15 cellular contexts compared by ENCODE assay signal in the genomic region with DNA sequence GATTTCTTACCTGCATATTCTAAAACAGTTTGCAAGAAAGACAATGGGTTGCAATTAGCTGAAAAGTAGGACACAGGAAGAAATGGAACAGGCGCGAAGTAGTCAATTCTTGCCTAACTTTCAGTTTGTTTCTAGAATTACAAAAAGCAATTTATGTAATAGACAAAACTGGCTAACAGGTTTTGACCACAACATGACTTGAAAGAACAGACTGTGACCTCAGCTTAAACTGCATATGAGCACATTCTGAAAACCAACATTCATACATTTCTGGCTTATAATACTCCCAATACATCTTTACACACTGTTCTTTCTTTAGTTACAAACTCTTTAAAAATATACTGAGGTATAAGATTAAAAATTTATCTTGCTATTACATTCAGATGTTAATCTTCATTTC.
DNase-seq lines count a peak whose midpoint lies in the region; ATAC-seq and TF ChIP-seq lines count a peak whose summit lies in the region.
"Had no signal": no experiment of that assay in that cellular context is flagged by ENCODE, and none has a peak within 500 bp of the region (broad histone marks: within the 10 kb centered on the region; RNA-seq: fewer than 3 reads in every experiment).

No MANE protein-coding gene starts in this region.

- H3K36me3 Mint-ChIP-seq in MCF 10A (ENCODE audit: insufficient read depth, unreplicated experiment): no peaks in the 10 kb centered on the region
- H3K36me3 Mint-ChIP-seq in activated T-helper 17 cell treated with anti-CD3 and anti-CD28 coated beads, Interleukin-2, amount 50 U/mL, for 72 hours (ENCODE audit: low read depth): no peaks in the 10 kb centered on the region

- no peak overlapping the region for H3K27ac Mint-ChIP-seq in MCF 10A (ENCODE audit: low read depth, unreplicated experiment)
- H3K27ac Mint-ChIP-seq in activated T-helper 17 cell treated with anti-CD3 and anti-CD28 coated beads, Interleukin-2, amount 50 U/mL, for 72 hours: peak overlapping the region; percentile 89

- H3K79me2 ChIP-seq in mammary epithelial cell (ENCODE audit: insufficient read depth, low read length): no peaks in the 10 kb centered on the region
- no peaks in the 10 kb centered on the region for H3K79me2 ChIP-seq in trophoblast cell (ENCODE audit: control insufficient read depth, insufficient read depth, low read length, poor library complexity)

- H3K36me3 ChIP-seq in mammary epithelial cell (ENCODE audit: insufficient read depth, low read length): no peaks in the 10 kb centered on the region
- H3K36me3 ChIP-seq in spleen: no peaks in the 10 kb centered on the region
- no peaks in the 10 kb centered on the region for H3K36me3 ChIP-seq in trophoblast cell (ENCODE audit: control insufficient read depth in 1 of 2, insufficient read depth in 2 of 2, low read length in 2 of 2)
- H3K36me3 ChIP-seq: SJSA1 had no signal

- CTCF ChIA-PET in MCF 10A (lab: Yijun Ruan, JAX): no interaction called here
- CTCF ChIA-PET in mammary epithelial cell (lab: Charles Lee; ENCODE audit: low non-redundant PET): no interaction called here

- H2BK120ac ChIP-seq in trophoblast cell (ENCODE audit: insufficient read depth, low read length, poor library complexity): no peak overlapping the region

- no TSS peak for BruUV-seq in MCF 10A (replicated peaks; lab: Mats Ljungman, UMichigan)
- no TSS peak for BruUV-seq in mammary epithelial cell (replicated peaks; lab: Mats Ljungman, UMichigan)

- H3K9me3 Mint-ChIP-seq in MCF 10A (ENCODE audit: unreplicated experiment): no peaks in the 10 kb centered on the region
- H3K9me3 Mint-ChIP-seq in activated T-helper 17 cell treated with anti-CD3 and anti-CD28 coated beads, Interleukin-2, amount 50 U/mL, for 72 hours: peaks cover 5% of the 10 kb centered on the region
- H3K9me3 Mint-ChIP-seq: activated naive CD8-positive, alpha-beta T cell treated with anti-CD3 and anti-CD28 coated beads, Interleukin-2, amount 50 U/mL, for 24 hours had no signal

- H2BK12ac ChIP-seq in trophoblast cell (ENCODE audit: low read length): no peak overlapping the region

- H4K12ac ChIP-seq in trophoblast cell (ENCODE audit: low read depth, low read length): no peak overlapping the region

- TF ChIP-seq POLR2A in spleen (IDR thresholded peaks at IDR 0.05): no peak

- in situ Hi-C loops in mammary epithelial cell (cut with MboI; ENCODE audit: low sequenced_read_pairs in 2 of 2): no loop called here

- H2BK5ac ChIP-seq in trophoblast cell (ENCODE audit: low read depth, low read length, poor library complexity): no peak overlapping the region

- dilution Hi-C loops in mammary epithelial cell (cut with HindIII; ENCODE audit: low sequenced_read_pairs): no loop called here

- peaks cover 19% of the 10 kb centered on the region for H3K4me1 Mint-ChIP-seq in MCF 10A (ENCODE audit: insufficient read depth, unreplicated experiment)
- H3K4me1 Mint-ChIP-seq in activated T-helper 17 cell treated with anti-CD3 and anti-CD28 coated beads, Interleukin-2, amount 50 U/mL, for 72 hours: peaks cover 46% of the 10 kb centered on the region

- TF ChIP-seq CTCF in MCF 10A (IDR thresholded peaks at IDR 0.05; ENCODE audit: unreplicated experiment) (no peak), mammary epithelial cell (conservative IDR thresholded peaks at IDR 0.05 in 1 of 2, IDR thresholded peaks at IDR 0.05 in 1 of 2; ENCODE audit: extremely low read depth in 1 of 2, insufficient read depth in 1 of 2, low read depth in 1 of 2, low read length in 2 of 2) (no peak), spleen (IDR thresholded peaks at IDR 0.05 in 8 of 11, conservative IDR thresholded peaks at IDR 0.05 in 3 of 11) (no peak)

- no peak overlapping the region for H4K8ac ChIP-seq in trophoblast cell (ENCODE audit: low read depth, low read length)

- H4K20me1 ChIP-seq in mammary epithelial cell (ENCODE audit: insufficient read depth, low read length): no peaks in the 10 kb centered on the region

- H3K27me3 ChIP-seq in mammary epithelial cell (ENCODE audit: insufficient read depth, low read length) (no peaks in the 10 kb centered on the region), spleen (replicated peaks in 1 of 7) (no peaks in the 10 kb centered on the region), trophoblast cell (ENCODE audit: insufficient read depth, low read length) (no peaks in the 10 kb centered on the region)
- H3K27me3 ChIP-seq: foreskin keratinocyte, SJSA1 had no signal

- no peak overlapping the region for H3K4ac ChIP-seq in trophoblast cell (ENCODE audit: low read depth, low read length)

- H3K4me2 ChIP-seq in mammary epithelial cell (ENCODE audit: insufficient read depth, low read depth, low read length): no peak overlapping the region
- H3K4me2 ChIP-seq in trophoblast cell (ENCODE audit: low read length): no peak overlapping the region

- H3K27ac ChIP-seq in mammary epithelial cell (ENCODE audit: insufficient read depth, low read depth, low read length): no peak overlapping the region
- peak overlapping the region in 5 of 8 donors; percentile 6 to 65 (median 57) for H3K27ac ChIP-seq in spleen
- H3K27ac ChIP-seq in trophoblast cell (ENCODE audit: low read depth, low read length): no peak overlapping the region
- H3K27ac ChIP-seq: foreskin keratinocyte, SJSA1 had no signal

- H3K4me1 ChIP-seq in mammary epithelial cell (ENCODE audit: insufficient read depth, low read length): no peaks in the 10 kb centered on the region
- H3K4me1 ChIP-seq in spleen: peaks cover 7 to 65% (median 35%) of the 10 kb centered on the region in 6 donors
- no peaks in the 10 kb centered on the region for H3K4me1 ChIP-seq in trophoblast cell (ENCODE audit: control insufficient read depth in 1 of 2, insufficient read depth in 2 of 2, low read length in 2 of 2)
- H3K4me1 ChIP-seq: foreskin keratinocyte, SJSA1 had no signal

- H3K4me3 ChIP-seq in mammary epithelial cell (replicated peaks in 1 of 3; ENCODE audit: insufficient read depth in 1 of 3, low read depth in 2 of 3, low read length in 3 of 3): no peak overlapping the region
- H3K4me3 ChIP-seq in spleen: no peak overlapping the region
- no peak overlapping the region for H3K4me3 ChIP-seq in trophoblast cell (ENCODE audit: low read depth, low read length)
- H3K4me3 ChIP-seq: SJSA1 had no signal

- H3K4me3 Mint-ChIP-seq in MCF 10A (ENCODE audit: unreplicated experiment): no peak overlapping the region
- H3K4me3 Mint-ChIP-seq in activated T-helper 17 cell treated with anti-CD3 and anti-CD28 coated beads, Interleukin-2, amount 50 U/mL, for 72 hours: peak overlapping the region; percentile 82

- H3K79me1 ChIP-seq in trophoblast cell (ENCODE audit: low read length): no peaks in the 10 kb centered on the region

- H3K9me3 ChIP-seq in mammary epithelial cell (replicated peaks; ENCODE audit: insufficient read depth, low read length) (no peaks in the 10 kb centered on the region), spleen (no peaks in the 10 kb centered on the region), trophoblast cell (ENCODE audit: insufficient read depth, low read depth, low read length) (no peaks in the 10 kb centered on the region)
- H3K9me3 ChIP-seq: SJSA1 had no signal

- ATAC-seq in activated T-helper 17 cell treated with anti-CD3 and anti-CD28 coated beads, Interleukin-2, amount 50 U/mL, for 72 hours (replicated peaks): peak; percentile 89
- no peak for ATAC-seq in sciatic nerve
- ATAC-seq: activated naive CD8-positive, alpha-beta T cell treated with anti-CD3 and anti-CD28 coated beads, Interleukin-2, amount 50 U/mL, for 24 hours; foreskin keratinocyte had no signal

- no peak overlapping the region for H2AK5ac ChIP-seq in trophoblast cell (ENCODE audit: low read length)

- intact Hi-C loops in MCF 10A (cut with micrococcal nuclease) (no loop called here), mammary epithelial cell (cut with micrococcal nuclease) (no loop called here), spleen (cut with DNase I; ENCODE audit: low total_unique reads) (no loop called here), sciatic nerve (cut with DNase I) (no loop called here)

- H3K9ac ChIP-seq in mammary epithelial cell (ENCODE audit: insufficient read depth, low read length): no peak overlapping the region
- H3K9ac ChIP-seq in trophoblast cell (ENCODE audit: low read length): no peak overlapping the region

- H3K23ac ChIP-seq in trophoblast cell (ENCODE audit: low read length): no peak overlapping the region

- no peak overlapping the region for H4K91ac ChIP-seq in trophoblast cell (ENCODE audit: low read depth, low read length)

- H3K27me3 Mint-ChIP-seq in MCF 10A (ENCODE audit: insufficient read depth, unreplicated experiment): no peaks in the 10 kb centered on the region
- H3K27me3 Mint-ChIP-seq in activated T-helper 17 cell treated with anti-CD3 and anti-CD28 coated beads, Interleukin-2, amount 50 U/mL, for 72 hours: no peaks in the 10 kb centered on the region
- H3K27me3 Mint-ChIP-seq: activated naive CD8-positive, alpha-beta T cell treated with anti-CD3 and anti-CD28 coated beads, Interleukin-2, amount 50 U/mL, for 24 hours had no signal

- no peak overlapping the region for H3K18ac ChIP-seq in trophoblast cell (ENCODE audit: low read length)

- H2AFZ ChIP-seq in mammary epithelial cell (ENCODE audit: low read depth, low read length): no peak overlapping the region
- no peak overlapping the region for H2AFZ ChIP-seq in trophoblast cell (ENCODE audit: insufficient read depth, low read length, poor library complexity)

- WGBS in mammary epithelial cell (ENCODE audit: low coverage, missing lambda C conversion rate): 95% methylated on average over 2 of the region's 2 CpGs
- 41 to 65% (median 54%) methylated on average over 2 of the region's 2 CpGs for WGBS in spleen, 5 donors
- no CpG with 5 or more reads among the region's 2 CpGs for WGBS in trophoblast cell (ENCODE audit: extremely low coverage, insufficient coverage, insufficient read length)

- DNase-seq in MCF 10A (ENCODE audit: unreplicated experiment) (peak; percentile 9), mammary epithelial cell (no peak), LHCN-M2 (ENCODE audit: low read depth) (peak; percentile 21), spleen (no peak), sciatic nerve (ENCODE audit: low spot score) (no peak), trophoblast cell (no peak), nucleus accumbens (lab: John Stamatoyannopoulos, UW) (no peak)
- DNase-seq: activated naive CD8-positive, alpha-beta T cell treated with anti-CD3 and anti-CD28 coated beads, Interleukin-2, amount 50 U/mL, for 24 hours; caudate nucleus; foreskin keratinocyte; GF-D8; mesenchymal stem cell; stimulated activated naive CD4-positive, alpha-beta T cell had no signal

- POLR2A ChIA-PET in MCF 10A (lab: Yijun Ruan, JAX): interaction anchor here (0.6 kb wide), 1 partner anchor 79 kb away, joined by 3 read pairs; no protein-coding TSS in a partner anchor

- no peak overlapping the region for H3K14ac ChIP-seq in trophoblast cell (ENCODE audit: low read length)

Comparison
In these comparisons a context has a peak if more than half of its experiments do, and no peak if none do; other contexts are left out.
1. DNase-seq: peak in MCF 10A (single experiment) and LHCN-M2 (single experiment); none in mammary epithelial cell (single experiment), spleen (single experiment), sciatic nerve (single experiment), trophoblast cell (0 of 2) and nucleus accumbens (0 of 56).
2. H3K27ac ChIP-seq: peak in spleen (5 of 8); none in mammary epithelial cell (single experiment) and trophoblast cell (single experiment).